ENCODE assay signal across 8 cellular contexts in the genomic region with DNA sequence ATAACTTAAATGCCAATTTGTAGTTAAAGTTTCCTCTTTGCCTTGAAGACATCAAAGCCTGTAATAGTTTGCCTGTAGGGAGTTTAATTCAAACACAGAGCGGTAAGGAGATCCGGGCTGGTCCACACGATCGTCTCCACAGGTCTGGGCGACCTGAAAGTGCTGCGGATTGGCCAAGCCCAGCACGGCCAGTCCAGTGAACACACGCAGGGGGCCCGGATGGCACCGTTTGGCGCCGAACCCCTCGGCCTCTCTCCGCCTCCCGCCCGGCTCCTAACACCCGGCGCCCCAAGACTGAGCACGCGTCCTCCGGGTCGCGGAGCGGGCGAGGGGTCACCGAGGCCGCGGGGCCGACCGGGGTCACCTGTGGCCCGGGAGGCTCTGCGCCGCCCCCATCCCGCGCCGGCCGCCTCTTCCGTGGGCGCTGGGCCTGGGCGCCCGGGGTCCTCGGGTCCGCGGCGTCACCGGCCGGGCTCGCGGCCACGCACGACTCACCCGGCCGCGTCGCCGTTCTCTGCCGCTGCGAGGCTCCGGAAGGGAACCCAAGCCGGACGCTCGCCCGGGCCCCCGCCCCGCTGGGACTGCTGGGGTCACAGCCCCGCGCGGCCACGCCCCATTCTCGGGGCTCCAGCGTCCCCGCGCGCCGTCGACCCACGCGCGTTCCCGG. TPM values are rescaled to one million over a fixed set of nuclear protein-coding genes. Genes with fewer than 3 reads are reported as not detected.
DNase-seq lines count a peak whose midpoint lies in the region; ATAC-seq and TF ChIP-seq lines count a peak whose summit lies in the region.

No MANE protein-coding gene starts in this region.

- peak; percentile 66 to 72 for ATAC-seq in naive thymus-derived CD8-positive, alpha-beta T cell
- ATAC-seq in GM21447 (IDR thresholded peaks at IDR 0.05; ENCODE audit: unreplicated experiment): no peak

- peaks cover 26 to 67% (median 49%) of the 10 kb centered on the region in 4 donors for H3K4me1 Mint-ChIP-seq in naive thymus-derived CD8-positive, alpha-beta T cell

- H3K4me3 ChIP-seq in Peyer's patch (peak overlapping the region; percentile 79 to 93 (median 88)), fibroblast of the aortic adventitia (ENCODE audit: low read depth, low read length) (peak overlapping the region; percentile 70), suprapubic skin (peak overlapping the region; percentile 76)

- TF ChIP-seq POLR2A in Peyer's patch (IDR thresholded peaks at IDR 0.05) (no peak), suprapubic skin (IDR thresholded peaks at IDR 0.05) (peak in 1 of 2 donors; percentile 30)

- no peak for TF ChIP-seq EP300 in suprapubic skin (IDR thresholded peaks at IDR 0.05)

- no peaks in the 10 kb centered on the region for H3K9me3 ChIP-seq in Peyer's patch
- no peaks in the 10 kb centered on the region for H3K9me3 ChIP-seq in suprapubic skin

- H3K4me1 ChIP-seq in Peyer's patch (peaks cover 0 to 37% (median 0%) of the 10 kb centered on the region in 4 donors), suprapubic skin (peaks cover 13% of the 10 kb centered on the region)

- H3K9me3 Mint-ChIP-seq in naive thymus-derived CD8-positive, alpha-beta T cell: no peaks in the 10 kb centered on the region

- H3K27ac Mint-ChIP-seq in naive thymus-derived CD8-positive, alpha-beta T cell: peak overlapping the region; percentile 73 to 97 (median 92)

- H3K27ac ChIP-seq in Peyer's patch (peak overlapping the region; percentile 92 to 99 (median 98)), suprapubic skin (peak overlapping the region; percentile 90)

- peak overlapping the region; percentile 84 to 94 (median 92) for H3K4me3 Mint-ChIP-seq in naive thymus-derived CD8-positive, alpha-beta T cell

- H3K27me3 ChIP-seq in Peyer's patch: no peaks in the 10 kb centered on the region
- H3K27me3 ChIP-seq in suprapubic skin: no peaks in the 10 kb centered on the region

- peak; percentile 20 for DNase-seq in GM19238 (ENCODE audit: insufficient read length, low spot score)
- peak; percentile 66 to 90 (median 75) for DNase-seq in Peyer's patch
- DNase-seq in activated gamma-delta T cell (lab: John Stamatoyannopoulos, UW): peak; percentile 30
- DNase-seq in fibroblast of the aortic adventitia (ENCODE audit: low read depth): peak; percentile 43
- peak in 9 of 10 donors; percentile 14 to 76 (median 46) for DNase-seq in naive thymus-derived CD8-positive, alpha-beta T cell
- DNase-seq in suprapubic skin (ENCODE audit: low spot score in 2 of 2): peak; percentile 85
- no peak for DNase-seq in NCI-H1048 (lab: John Stamatoyannopoulos, UW)

- POLR2A ChIA-PET in naive thymus-derived CD8-positive, alpha-beta T cell (lab: Charles Lee): interaction anchor here (0.8 to 5.7 kb wide), 19 partner anchors 12 to 205 kb away, joined by 3 to 112 read pairs (median 9); partner anchors contain the start of genes RIPK1, SERPINB1 and WRNIP1

- 2% methylated on average over 13 of the region's 80 CpGs for WGBS in suprapubic skin

- peaks cover 0 to 7% (median 0%) of the 10 kb centered on the region in 5 donors for H3K27me3 Mint-ChIP-seq in naive thymus-derived CD8-positive, alpha-beta T cell

- no peaks in the 10 kb centered on the region for H3K36me3 ChIP-seq in Peyer's patch
- H3K36me3 ChIP-seq in suprapubic skin: no peaks in the 10 kb centered on the region

- H3K36me3 Mint-ChIP-seq in naive thymus-derived CD8-positive, alpha-beta T cell: no peaks in the 10 kb centered on the region

- no peak for TF ChIP-seq CTCF in Peyer's patch (IDR thresholded peaks at IDR 0.05)
- TF ChIP-seq CTCF in fibroblast of the aortic adventitia (IDR thresholded peaks at IDR 0.05; ENCODE audit: insufficient read depth, low read length): no peak
- no peak for TF ChIP-seq CTCF in suprapubic skin (IDR thresholded peaks at IDR 0.05)

RNA-seq across cellular contexts. Expression of gene SERPINB6, which starts 0.5 kb away (rescaled TPM):
- 100 to 1,000 TPM; 170 to 462 (median 219) TPM for total RNA-seq in Peyer's patch
- total RNA-seq in fibroblast of the aortic adventitia (ENCODE audit: low replicate concordance): 102 and 164 TPM in 2 replicates
- total RNA-seq in naive thymus-derived CD8-positive, alpha-beta T cell: 100 to 1,000 TPM; 125 to 134 TPM
- polyA plus RNA-seq in naive thymus-derived CD8-positive, alpha-beta T cell: 100 to 1,000 TPM; 128 to 152 (median 141) TPM
- total RNA-seq in suprapubic skin: 10 to 100 TPM; 26.8 to 53.4 (median 36.8) TPM

RNA-seq across cellular contexts. Expression of gene NQO2, which starts 28.8 kb away (rescaled TPM):
- total RNA-seq in Peyer's patch (10 to 100 TPM; 22.1 to 60.8 (median 29.3) TPM), fibroblast of the aortic adventitia (ENCODE audit: low replicate concordance) (20.6 and 47.7 TPM in 2 replicates), suprapubic skin (10 to 100 TPM; 22.8 to 40.4 (median 38.3) TPM)
- 10 to 100 TPM; 21.0 to 21.4 TPM for total RNA-seq in naive thymus-derived CD8-positive, alpha-beta T cell
- 10 to 100 TPM; 37.9 to 48.1 (median 39.0) TPM for polyA plus RNA-seq in naive thymus-derived CD8-positive, alpha-beta T cell
